In the genomic region with DNA sequence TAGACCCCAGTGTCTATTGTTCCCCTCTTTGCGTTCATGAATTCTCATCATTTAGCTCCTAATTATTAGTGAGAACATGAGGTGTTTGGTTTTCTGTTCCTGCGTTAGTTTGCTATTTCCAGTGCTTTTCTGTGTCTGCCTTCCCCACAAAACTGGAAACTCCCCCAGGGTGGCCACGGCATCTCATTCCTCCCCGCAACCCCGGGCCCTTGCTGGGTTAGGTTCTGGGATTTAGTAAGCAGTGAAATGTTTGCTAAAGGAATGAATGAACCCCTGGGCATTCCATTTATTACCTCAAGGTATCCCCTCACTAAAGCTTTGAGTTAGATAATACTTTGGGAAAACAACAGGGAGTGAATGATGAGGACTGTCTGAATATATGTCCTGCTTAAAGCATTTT, we compare ENCODE assay signal across 13 cellular contexts.
DNase-seq lines count a peak whose midpoint lies in the region; ATAC-seq, FAIRE-seq and TF ChIP-seq lines count a peak whose summit lies in the region.
"Had no signal": no experiment of that assay in that cellular context is flagged by ENCODE, and none has a peak within 500 bp of the region (broad histone marks: within the 10 kb centered on the region; RNA-seq: fewer than 3 reads in every experiment).

No MANE protein-coding gene starts in this region.

- TF ChIP-seq CTCF in GM12865 (IDR thresholded peaks at IDR 0.05; ENCODE audit: insufficient read depth, low read depth, low read length, missing control alignments) (no peak), GM12878 (IDR thresholded peaks at IDR 0.05 in 2 of 3, conservative IDR thresholded peaks at IDR 0.05 in 1 of 3; ENCODE audit: control insufficient read depth in 2 of 3, extremely low read depth in 1 of 3, insufficient read depth in 1 of 3, low read depth in 3 of 3, low read length in 3 of 3) (no peak), WERI-Rb-1 (IDR thresholded peaks at IDR 0.05; ENCODE audit: low read depth, low read length) (no peak)

- SMC1A ChIA-PET in GM12878 (lab: Charles Lee; ENCODE audit: uncharacterized antibody, unreplicated experiment): interaction anchor here (1.0 to 2.1 kb wide), 4 partner anchors 12 to 112 kb away, joined by 3 to 5 read pairs (median 4); no protein-coding TSS in a partner anchor

- 0% methylated on average over 5 of the region's 5 CpGs for WGBS in GM12878 (ENCODE audit: insufficient coverage, insufficient replicate concordance, low lambda C conversion rate, missing lambda C conversion rate)

- DNase-seq in GM12865 (ENCODE audit: low read depth) (peak; percentile 46), GM12878 (ENCODE audit: low read depth, low spot score) (no peak), H54 (ENCODE audit: insufficient read length, low spot score) (no peak), GM03348 (ENCODE audit: low spot score) (no peak), WERI-Rb-1 (no peak), KBM-7 (no peak)
- DNase-seq: left cardiac atrium, MG63, NCI-H446 treated with DMSO at 0.1 percent for 48 hours had no signal

- peak overlapping the region; percentile 19; the same call in 1 of the 2 replicates for H3K4me2 ChIP-seq in GM12878 (ENCODE audit: control insufficient read depth, insufficient read depth)

- CTCF ChIA-PET in GM12878 (lab: Yijun Ruan, JAX): interaction anchor here (0.9 to 1.2 kb wide), 2 partner anchors 24 to 148 kb away, joined by 3 read pairs; no protein-coding TSS in a partner anchor

- no TSS peak for BruUV-seq in GM12878 (replicated peaks; lab: Mats Ljungman, UMichigan)

- no peaks in the 10 kb centered on the region for H3K79me2 ChIP-seq in GM12878 (ENCODE audit: control insufficient read depth, insufficient read depth, low read length)

- FAIRE-seq in GM12878 (lab: Jason Lieb, UNC) (no peak), H54 (lab: Jason Lieb, UNC) (no peak)

- RAD21 ChIA-PET in GM12878 (lab: Charles Lee; ENCODE audit: unreplicated experiment): interaction anchor here (1.1 to 1.6 kb wide), 5 partner anchors 56 to 180 kb away, joined by 3 to 9 read pairs (median 4); no protein-coding TSS in a partner anchor

- H3K4me1 ChIP-seq in GM12878 (ENCODE audit: control insufficient read depth, insufficient read depth, low read length): no peaks in the 10 kb centered on the region; the same call in none of the 2 replicates

- no peak for TF ChIP-seq RAD21 in GM12878 (IDR thresholded peaks at IDR 0.05; ENCODE audit: insufficient read depth, low read depth, low read length)

- POLR2A ChIA-PET in GM12878 (lab: Charles Lee): no interaction called here

- H2AFZ ChIP-seq in GM12878 (ENCODE audit: control insufficient read depth, low read depth, low read length): no peak overlapping the region

- H3K27ac ChIP-seq in GM12878 (ENCODE audit: control insufficient read depth, insufficient read depth) (no peak overlapping the region), WERI-Rb-1 (no peak overlapping the region)
- H3K27ac ChIP-seq: neutrophil had no signal

- TF ChIP-seq POLR2A in GM12878 (IDR thresholded peaks at IDR 0.05; ENCODE audit: low read depth, low read length) (no peak), H54 (IDR thresholded peaks at IDR 0.05; ENCODE audit: low read depth, low read length) (no peak)

- ATAC-seq in GM19023 (IDR thresholded peaks at IDR 0.05; ENCODE audit: unreplicated experiment) (peak; percentile 28), HG02885 (IDR thresholded peaks at IDR 0.05; ENCODE audit: poor library complexity, unreplicated experiment) (peak; percentile 7), GM12878 (peak; percentile 76)
- ATAC-seq: left cardiac atrium had no signal

- H3K27me3 ChIP-seq in GM12878 (replicated peaks in 1 of 2; ENCODE audit: control insufficient read depth in 2 of 2, insufficient read depth in 2 of 2, low read length in 1 of 2) (no peaks in the 10 kb centered on the region), WERI-Rb-1 (ENCODE audit: insufficient read depth, low read depth, severe bottlenecking) (no peaks in the 10 kb centered on the region)
- H3K27me3 ChIP-seq: MG63, neutrophil, tibial nerve had no signal

- H3K9ac ChIP-seq in GM12878 (ENCODE audit: control insufficient read depth, insufficient read depth, low read length): no peak overlapping the region

- intact Hi-C loops in GM12878 (cut with micrococcal nuclease; ENCODE audit: unreplicated experiment): no loop called here

- in situ Hi-C loops in GM12878 (cut with MboI): no loop called here
- in situ Hi-C loops in KBM-7 (cut with MboI; ENCODE audit: low pct_unique_long_range_greater_than_20kb, low sequenced_read_pairs): no loop called here

- H3K9me3 ChIP-seq in GM12878 (replicated peaks; ENCODE audit: control insufficient read depth, insufficient read depth, low read length) (no peaks in the 10 kb centered on the region), WERI-Rb-1 (ENCODE audit: severe bottlenecking) (no peaks in the 10 kb centered on the region)
- H3K9me3 ChIP-seq: MG63, neutrophil, tibial nerve had no signal

- H3K36me3 ChIP-seq in GM12878 (ENCODE audit: control insufficient read depth in 2 of 2, insufficient read depth in 2 of 2, low read length in 1 of 2): no peaks in the 10 kb centered on the region
- H3K36me3 ChIP-seq in WERI-Rb-1: no peaks in the 10 kb centered on the region
- H3K36me3 ChIP-seq: MG63, neutrophil, tibial nerve had no signal

- no peaks in the 10 kb centered on the region for H4K20me1 ChIP-seq in GM12878 (ENCODE audit: control insufficient read depth, insufficient read depth)

- TF ChIP-seq EP300 in GM12878 (IDR thresholded peaks at IDR 0.05; ENCODE audit: borderline replicate concordance in 1 of 2, control insufficient read depth in 1 of 2, low read depth in 2 of 2, low read length in 2 of 2): no peak

- H3K4me3 ChIP-seq in GM12865 (ENCODE audit: low read depth, low read length) (no peak overlapping the region), GM12878 (no peak overlapping the region), WERI-Rb-1 (ENCODE audit: low read depth, low read length) (no peak overlapping the region)
- H3K4me3 ChIP-seq: MG63, tibial nerve had no signal

TF ChIP-seq in GM12878, 131 proteins besides CTCF, POLR2A, EP300 and RAD21:
- no peak for TF ChIP-seq YY1 (IDR thresholded peaks at IDR 0.05; ENCODE audit: low read depth, low read length)
- TF ChIP-seq SUZ12 (IDR thresholded peaks at IDR 0.05; ENCODE audit: unreplicated experiment): no peak
- TF ChIP-seq BCL11A (IDR thresholded peaks at IDR 0.05; ENCODE audit: low read depth, low read length): 0 out of 2 replicates have a peak, but pooled peaks have one; percentile 13
- no peak for TF ChIP-seq CBFB (IDR thresholded peaks at IDR 0.05; ENCODE audit: low read depth)
- 0 out of 2 replicates have a peak, but pooled peaks have one; percentile 28 for TF ChIP-seq IKZF1 (conservative IDR thresholded peaks at IDR 0.05)
- no peak for TF ChIP-seq BHLHE40 (IDR thresholded peaks at IDR 0.05; ENCODE audit: borderline replicate concordance in 1 of 2, low read depth in 2 of 2, low read length in 1 of 2)
- no peak for TF ChIP-seq RBBP5 (conservative IDR thresholded peaks at IDR 0.05)
- TF ChIP-seq, protein P1, sequence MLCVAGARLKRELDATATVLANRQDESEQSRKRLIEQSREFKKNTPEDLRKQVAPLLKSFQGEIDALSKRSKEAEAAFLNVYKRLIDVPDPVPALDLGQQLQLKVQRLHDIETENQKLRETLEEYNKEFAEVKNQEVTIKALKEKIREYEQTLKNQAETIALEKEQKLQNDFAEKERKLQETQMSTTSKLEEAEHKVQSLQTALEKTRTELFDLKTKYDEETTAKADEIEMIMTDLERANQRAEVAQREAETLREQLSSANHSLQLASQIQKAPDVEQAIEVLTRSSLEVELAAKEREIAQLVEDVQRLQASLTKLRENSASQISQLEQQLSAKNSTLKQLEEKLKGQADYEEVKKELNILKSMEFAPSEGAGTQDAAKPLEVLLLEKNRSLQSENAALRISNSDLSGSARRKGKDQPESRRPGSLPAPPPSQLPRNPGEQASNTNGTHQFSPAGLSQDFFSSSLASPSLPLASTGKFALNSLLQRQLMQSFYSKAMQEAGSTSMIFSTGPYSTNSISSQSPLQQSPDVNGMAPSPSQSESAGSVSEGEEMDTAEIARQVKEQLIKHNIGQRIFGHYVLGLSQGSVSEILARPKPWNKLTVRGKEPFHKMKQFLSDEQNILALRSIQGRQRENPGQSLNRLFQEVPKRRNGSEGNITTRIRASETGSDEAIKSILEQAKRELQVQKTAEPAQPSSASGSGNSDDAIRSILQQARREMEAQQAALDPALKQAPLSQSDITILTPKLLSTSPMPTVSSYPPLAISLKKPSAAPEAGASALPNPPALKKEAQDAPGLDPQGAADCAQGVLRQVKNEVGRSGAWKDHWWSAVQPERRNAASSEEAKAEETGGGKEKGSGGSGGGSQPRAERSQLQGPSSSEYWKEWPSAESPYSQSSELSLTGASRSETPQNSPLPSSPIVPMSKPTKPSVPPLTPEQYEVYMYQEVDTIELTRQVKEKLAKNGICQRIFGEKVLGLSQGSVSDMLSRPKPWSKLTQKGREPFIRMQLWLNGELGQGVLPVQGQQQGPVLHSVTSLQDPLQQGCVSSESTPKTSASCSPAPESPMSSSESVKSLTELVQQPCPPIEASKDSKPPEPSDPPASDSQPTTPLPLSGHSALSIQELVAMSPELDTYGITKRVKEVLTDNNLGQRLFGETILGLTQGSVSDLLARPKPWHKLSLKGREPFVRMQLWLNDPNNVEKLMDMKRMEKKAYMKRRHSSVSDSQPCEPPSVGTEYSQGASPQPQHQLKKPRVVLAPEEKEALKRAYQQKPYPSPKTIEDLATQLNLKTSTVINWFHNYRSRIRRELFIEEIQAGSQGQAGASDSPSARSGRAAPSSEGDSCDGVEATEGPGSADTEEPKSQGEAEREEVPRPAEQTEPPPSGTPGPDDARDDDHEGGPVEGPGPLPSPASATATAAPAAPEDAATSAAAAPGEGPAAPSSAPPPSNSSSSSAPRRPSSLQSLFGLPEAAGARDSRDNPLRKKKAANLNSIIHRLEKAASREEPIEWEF (IDR thresholded peaks at IDR 0.05; ENCODE audit: insufficient replicate concordance, low read depth, low read length): no peak
- TF ChIP-seq USF2 (IDR thresholded peaks at IDR 0.05; ENCODE audit: borderline replicate concordance, low read depth, low read length): no peak

Comparison
In these comparisons a context has a peak if more than half of its experiments do, and no peak if none do; other contexts are left out.
1. ATAC-seq: peak in every context shown above with its lines; median percentile 76 in GM12878; 28 in GM19023; 7 in HG02885.